ENCODE assay signal across 9 cellular contexts in genomic region chr6:90375681-90376439, GRCh38.
DNase-seq lines count a peak whose midpoint lies in the region; ATAC-seq and TF ChIP-seq lines count a peak whose summit lies in the region.
"Had no signal": no experiment of that assay in that cellular context is flagged by ENCODE, and none has a peak within 500 bp of the region (broad histone marks: within the 10 kb centered on the region; RNA-seq: fewer than 3 reads in every experiment).

No MANE protein-coding gene starts in this region.

- no peak overlapping the region for H3K4me3 ChIP-seq in choroid plexus epithelial cell (ENCODE audit: low read depth, low read length)
- H3K4me3 ChIP-seq in naive thymus-derived CD4-positive, alpha-beta T cell (ENCODE audit: low read length): no peak overlapping the region

- H3K36me3 Mint-ChIP-seq in naive thymus-derived CD4-positive, alpha-beta T cell: no peaks in the 10 kb centered on the region
- H3K36me3 Mint-ChIP-seq: activated naive CD4-positive, alpha-beta T cell treated with anti-CD3 and anti-CD28 coated beads, Interleukin-2, amount 50 U/mL, for 24 hours had no signal

- H3K27me3 ChIP-seq in naive thymus-derived CD4-positive, alpha-beta T cell (ENCODE audit: control insufficient read depth in 2 of 2, insufficient read depth in 2 of 2, low read length in 2 of 2): no peaks in the 10 kb centered on the region

- no peaks in the 10 kb centered on the region for H3K4me1 ChIP-seq in naive thymus-derived CD4-positive, alpha-beta T cell (ENCODE audit: control insufficient read depth in 2 of 2, insufficient read depth in 2 of 2, low read length in 2 of 2)

- no peak overlapping the region for H3K4me3 Mint-ChIP-seq in naive thymus-derived CD4-positive, alpha-beta T cell
- H3K4me3 Mint-ChIP-seq: activated naive CD4-positive, alpha-beta T cell treated with anti-CD3 and anti-CD28 coated beads, Interleukin-2, amount 50 U/mL, for 24 hours had no signal

- intact Hi-C loops in naive thymus-derived CD4-positive, alpha-beta T cell (cut with micrococcal nuclease): no loop called here

- peaks cover 0 to 2% (median 2%) of the 10 kb centered on the region in 7 donors for H3K4me1 Mint-ChIP-seq in naive thymus-derived CD4-positive, alpha-beta T cell

- ATAC-seq in naive thymus-derived CD4-positive, alpha-beta T cell: peak; percentile 90
- no peak for ATAC-seq in HG03196 (IDR thresholded peaks at IDR 0.05; ENCODE audit: unreplicated experiment)

- DNase-seq in Ammon's horn (ENCODE audit: low spot score) (peak; percentile 43), NCI-H226 (peak; percentile 74), choroid plexus epithelial cell (ENCODE audit: low read depth) (peak; percentile 65), activated gamma-delta T cell (lab: John Stamatoyannopoulos, UW) (no peak), mesenteric fat pad (ENCODE audit: low spot score) (no peak), DMS79 (lab: John Stamatoyannopoulos, UW) (no peak)
- no peak for DNase-seq in naive thymus-derived CD4-positive, alpha-beta T cell

- H3K27me3 Mint-ChIP-seq in naive thymus-derived CD4-positive, alpha-beta T cell: peaks cover 0 to 11% (median 0%) of the 10 kb centered on the region in 5 donors
- H3K27me3 Mint-ChIP-seq: activated naive CD4-positive, alpha-beta T cell treated with anti-CD3 and anti-CD28 coated beads, Interleukin-2, amount 50 U/mL, for 24 hours had no signal

- H3K27ac ChIP-seq in naive thymus-derived CD4-positive, alpha-beta T cell (ENCODE audit: low read depth, low read length): no peak overlapping the region

- TF ChIP-seq CTCF in choroid plexus epithelial cell (conservative IDR thresholded peaks at IDR 0.05; ENCODE audit: low read depth, low read length): no peak

- H3K27ac Mint-ChIP-seq in naive thymus-derived CD4-positive, alpha-beta T cell: peak overlapping the region in 1 of 9 donors; percentile 27
- H3K27ac Mint-ChIP-seq: activated naive CD4-positive, alpha-beta T cell treated with anti-CD3 and anti-CD28 coated beads, Interleukin-2, amount 50 U/mL, for 24 hours had no signal

- H3K9me3 Mint-ChIP-seq in naive thymus-derived CD4-positive, alpha-beta T cell: peaks cover 0 to 3% (median 0%) of the 10 kb centered on the region in 11 donors
- H3K9me3 Mint-ChIP-seq: activated naive CD4-positive, alpha-beta T cell treated with anti-CD3 and anti-CD28 coated beads, Interleukin-2, amount 50 U/mL, for 24 hours had no signal

- no peaks in the 10 kb centered on the region for H3K36me3 ChIP-seq in naive thymus-derived CD4-positive, alpha-beta T cell (ENCODE audit: control insufficient read depth in 2 of 3, insufficient read depth in 3 of 3, low read length in 3 of 3)

- no peaks in the 10 kb centered on the region for H3K9me3 ChIP-seq in naive thymus-derived CD4-positive, alpha-beta T cell (ENCODE audit: control insufficient read depth in 2 of 3, low read length in 3 of 3)

- CTCF ChIA-PET in naive thymus-derived CD4-positive, alpha-beta T cell (lab: Charles Lee): interaction anchor here (0.7 to 1.0 kb wide), 2 partner anchors 40 to 436 kb away, joined by 3 read pairs; no protein-coding TSS in a partner anchor

- POLR2A ChIA-PET in naive thymus-derived CD4-positive, alpha-beta T cell (lab: Charles Lee): no interaction called here

Comparison
In these comparisons a context has a peak if more than half of its experiments do, and no peak if none do; other contexts are left out.
1. DNase-seq: peak in Ammon's horn (single experiment), NCI-H226 (single experiment) and choroid plexus epithelial cell (single experiment); none in naive thymus-derived CD4-positive, alpha-beta T cell (0 of 9), activated gamma-delta T cell (single experiment), mesenteric fat pad (single experiment) and DMS79 (single experiment).